8 cellular contexts compared by ENCODE assay signal in genomic region chr16:56950881-56951771, GRCh38. TPM values are rescaled to one million over a fixed set of nuclear protein-coding genes. Genes with fewer than 3 reads are reported as not detected.
DNase-seq lines count a peak whose midpoint lies in the region; ATAC-seq lines count a peak whose summit lies in the region.

No MANE protein-coding gene starts in this region.

- H3K4me3 Mint-ChIP-seq in activated naive CD8-positive, alpha-beta T cell treated with anti-CD3 and anti-CD28 coated beads, Interleukin-2, amount 50 U/mL, for 24 hours, result no peak overlapping the region
- no peak overlapping the region for H3K4me3 Mint-ChIP-seq in immature natural killer cell

- peaks cover 9% of the 10 kb centered on the region for H3K4me1 ChIP-seq in SJCRH30

- H3K36me3 ChIP-seq in SJCRH30, result peaks cover 4% of the 10 kb centered on the region; the same call in 1 of the 2 replicates

- H3K9me3 Mint-ChIP-seq in activated naive CD8-positive, alpha-beta T cell treated with anti-CD3 and anti-CD28 coated beads, Interleukin-2, amount 50 U/mL, for 24 hours, result no peaks in the 10 kb centered on the region
- H3K9me3 Mint-ChIP-seq in immature natural killer cell, result no peaks in the 10 kb centered on the region

- H3K27me3 Mint-ChIP-seq in activated naive CD8-positive, alpha-beta T cell treated with anti-CD3 and anti-CD28 coated beads, Interleukin-2, amount 50 U/mL, for 24 hours, result no peaks in the 10 kb centered on the region
- H3K27me3 Mint-ChIP-seq in immature natural killer cell (ENCODE audit: low read depth in 3 of 3), result no peaks in the 10 kb centered on the region

- DNase-seq in COR-L47 (lab: John Stamatoyannopoulos, UW) (peak; percentile 25), SJCRH30 (peak; percentile 76 to 88), immature natural killer cell (peak in 2 of 3 donors; percentile 21 to 31), GOT3 (lab: John Stamatoyannopoulos, UW) (no peak)
- peak; percentile 74 for DNase-seq in activated naive CD8-positive, alpha-beta T cell treated with anti-CD3 and anti-CD28 coated beads, Interleukin-2, amount 50 U/mL, for 24 hours
- peak; percentile 55 to 56 for DNase-seq in stimulated activated CD4-positive, alpha-beta T cell treated with anti-CD3 and anti-CD28 coated beads, Interleukin-4, amount 100 ng/mL, for 48 hours (ENCODE audit: low read depth in 2 of 2)

- peak overlapping the region; percentile 10 for H3K27ac Mint-ChIP-seq in activated naive CD8-positive, alpha-beta T cell treated with anti-CD3 and anti-CD28 coated beads, Interleukin-2, amount 50 U/mL, for 24 hours
- peak overlapping the region in 2 of 6 donors; percentile 6 to 53 for H3K27ac Mint-ChIP-seq in immature natural killer cell

- ATAC-seq in GM19328 (IDR thresholded peaks at IDR 0.05; ENCODE audit: unreplicated experiment) (peak; percentile 54), HG03460 (IDR thresholded peaks at IDR 0.05; ENCODE audit: unreplicated experiment) (peak; percentile 53)
- ATAC-seq in activated naive CD8-positive, alpha-beta T cell treated with anti-CD3 and anti-CD28 coated beads, Interleukin-2, amount 50 U/mL, for 24 hours, result peak; percentile 93

- H3K4me1 Mint-ChIP-seq in activated naive CD8-positive, alpha-beta T cell treated with anti-CD3 and anti-CD28 coated beads, Interleukin-2, amount 50 U/mL, for 24 hours, result peaks cover 24% of the 10 kb centered on the region
- H3K4me1 Mint-ChIP-seq in immature natural killer cell, result peaks cover 13 to 15% of the 10 kb centered on the region in 2 donors

- H3K27ac ChIP-seq in SJCRH30, result no peak overlapping the region

- H3K36me3 Mint-ChIP-seq in activated naive CD8-positive, alpha-beta T cell treated with anti-CD3 and anti-CD28 coated beads, Interleukin-2, amount 50 U/mL, for 24 hours (ENCODE audit: low read depth), result peaks cover 6% of the 10 kb centered on the region
- peaks cover 0 to 3% (median 3%) of the 10 kb centered on the region in 3 donors for H3K36me3 Mint-ChIP-seq in immature natural killer cell

- H3K4me3 ChIP-seq in SJCRH30, result no peak overlapping the region

- H3K27me3 ChIP-seq in SJCRH30, result no peaks in the 10 kb centered on the region

- peaks cover 5% of the 10 kb centered on the region; the same call in 1 of the 2 replicates for H3K9me3 ChIP-seq in SJCRH30 (replicated peaks)

RNA-seq across cellular contexts. Expression of gene CETP, which starts 10.6 kb away (rescaled TPM):
- 0.14 TPM in 1 of 2 replicates, not detected in the other for total RNA-seq in SJCRH30 (2014; rRNA removed; shearing (Covaris generic))
- polyA plus RNA-seq in immature natural killer cell, result under 1 TPM in 1 of 3 donors, not detected in 2; 0.22 TPM

RNA-seq across cellular contexts. Expression of gene HERPUD1, which starts 19.2 kb away (rescaled TPM):
- total RNA-seq in SJCRH30 (2014; rRNA removed; shearing (Covaris generic)), result 69.5 and 103 TPM in 2 replicates
- 100 to 1,000 TPM in 2 of 3 donors, 10 to 100 TPM in 1; 89.0 to 157 (median 120) TPM for polyA plus RNA-seq in immature natural killer cell

RNA-seq across cellular contexts. Expression of gene NLRC5, which starts 38.2 kb away (rescaled TPM):
- 1.5 and 2.9 TPM in 2 replicates for total RNA-seq in SJCRH30 (2014; rRNA removed; shearing (Covaris generic))
- 100 to 1,000 TPM in 1 of 3 donors, 10 to 100 TPM in 2; 18.2 to 151 (median 32.8) TPM for polyA plus RNA-seq in immature natural killer cell
